ENCODE assay signal across 8 cellular contexts in the genomic region with DNA sequence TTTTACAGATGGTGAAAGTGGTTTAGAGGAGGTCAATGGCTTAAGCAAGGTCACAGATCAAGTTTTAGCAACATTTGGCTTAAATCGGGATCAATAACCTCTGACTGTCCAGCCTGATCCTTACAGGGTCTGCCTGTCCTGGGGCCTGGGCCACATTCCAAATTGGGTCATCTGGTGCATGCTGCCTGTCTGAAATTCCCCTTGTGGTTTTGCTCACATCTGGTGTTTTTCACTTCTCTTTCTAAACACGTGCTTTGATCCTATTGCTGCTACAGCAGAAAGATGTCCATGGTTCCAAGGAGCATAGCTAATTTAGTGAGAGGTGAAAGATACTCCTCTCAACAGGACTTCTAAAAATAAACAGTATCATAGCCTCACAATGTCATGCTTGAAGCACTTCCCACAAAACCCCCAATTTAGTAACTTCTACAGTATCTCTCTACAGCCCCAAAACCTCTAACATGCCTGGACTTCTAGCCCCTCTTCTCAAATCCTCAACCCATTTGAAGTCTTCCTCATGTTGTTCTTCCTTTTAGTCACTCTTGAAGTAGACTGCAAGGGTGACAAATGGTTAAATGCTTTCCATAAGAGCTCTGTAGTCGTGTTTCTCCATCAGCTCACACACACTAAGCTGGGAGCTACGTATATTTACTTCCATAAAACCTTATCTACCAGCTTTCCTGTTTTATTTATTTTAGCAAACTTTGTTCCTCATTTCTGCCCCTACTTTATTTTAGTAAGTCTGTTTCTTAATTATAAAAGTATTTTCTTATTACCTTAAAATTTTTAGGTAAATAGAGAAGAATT. TPM values are rescaled to one million over a fixed set of nuclear protein-coding genes. Genes with fewer than 3 reads are reported as not detected.
DNase-seq lines count a peak whose midpoint lies in the region; ATAC-seq, FAIRE-seq and TF ChIP-seq lines count a peak whose summit lies in the region.
"Not testable (repeated sequence)": the region's sequence is repeated elsewhere in the genome, so short reads cannot be mapped to it uniquely, and the experiment has no call there.

No MANE protein-coding gene starts in this region.

- POLR2A ChIA-PET in GM12878 (lab: Charles Lee) = not testable (repeated sequence)

- DNase-seq in NAMALWA (ENCODE audit: low spot score) (peak; percentile 73), GM12878 (ENCODE audit: low read depth, low spot score) (peak; percentile 34), left ventricle myocardium superior (peak; percentile 49), pons (ENCODE audit: low spot score) (peak; percentile 28)

- not testable (repeated sequence) for TF ChIP-seq POLR2A in GM12878 (IDR thresholded peaks at IDR 0.05; ENCODE audit: low read depth, low read length)

- TF ChIP-seq EP300 in GM12878 (IDR thresholded peaks at IDR 0.05; ENCODE audit: borderline replicate concordance in 1 of 2, control insufficient read depth in 1 of 2, low read depth in 2 of 2, low read length in 2 of 2) = not testable (repeated sequence)

- H3K79me2 ChIP-seq in GM12878 (ENCODE audit: control insufficient read depth, insufficient read depth, low read length) = not testable (repeated sequence)

- H3K9ac ChIP-seq in BLaER1; GM12878 (ENCODE audit: control insufficient read depth, insufficient read depth, low read length): not testable (repeated sequence)

- in situ Hi-C loops in GM12878 (cut with MboI) = not testable (repeated sequence)

- not testable (repeated sequence) for H2AFZ ChIP-seq in GM12878 (ENCODE audit: control insufficient read depth, low read depth, low read length)

- SMC1A ChIA-PET in GM12878 (lab: Charles Lee; ENCODE audit: uncharacterized antibody, unreplicated experiment) = not testable (repeated sequence)

- H4K20me1 ChIP-seq in BLaER1; GM12878 (ENCODE audit: control insufficient read depth, insufficient read depth): not testable (repeated sequence)

- not testable (repeated sequence) for H3K4me3 ChIP-seq in BLaER1, GM12878

- intact Hi-C loops in GM12878 (cut with micrococcal nuclease; ENCODE audit: unreplicated experiment); left ventricle myocardium superior (cut with micrococcal nuclease): not testable (repeated sequence)

- H3K36me3 ChIP-seq in BLaER1; GM12878 (ENCODE audit: control insufficient read depth in 2 of 2, insufficient read depth in 2 of 2, low read length in 1 of 2): not testable (repeated sequence)

- not testable (repeated sequence) for BruUV-seq in GM12878 (replicated peaks; lab: Mats Ljungman, UMichigan)

- not testable (repeated sequence) for TF ChIP-seq RAD21 in GM12878 (IDR thresholded peaks at IDR 0.05; ENCODE audit: insufficient read depth, low read depth, low read length)

- FAIRE-seq in GM12878 (lab: Jason Lieb, UNC) = peak; percentile 91

- H3K27me3 ChIP-seq in BLaER1; GM12878 (replicated peaks in 1 of 2; ENCODE audit: control insufficient read depth in 2 of 2, insufficient read depth in 2 of 2, low read length in 1 of 2): not testable (repeated sequence)

- 50% methylated on average over 2 of the region's 4 CpGs for WGBS in GM12878 (ENCODE audit: insufficient coverage, insufficient replicate concordance, low lambda C conversion rate, missing lambda C conversion rate)

- RAD21 ChIA-PET in GM12878 (lab: Charles Lee; ENCODE audit: unreplicated experiment) = not testable (repeated sequence)

- H3K9me3 ChIP-seq in BLaER1; GM12878 (replicated peaks; ENCODE audit: control insufficient read depth, insufficient read depth, low read length): not testable (repeated sequence)

- CTCF ChIA-PET in GM12878 (lab: Yijun Ruan, JAX) = not testable (repeated sequence)

- peak overlapping the region; percentile 21; the same call in 1 of the 2 replicates for H3K27ac ChIP-seq in BLaER1
- not testable (repeated sequence) for H3K27ac ChIP-seq in GM12878 (ENCODE audit: control insufficient read depth, insufficient read depth)

- peak overlapping the region; percentile 46 for H3K4me2 ChIP-seq in BLaER1
- H3K4me2 ChIP-seq in GM12878 (ENCODE audit: control insufficient read depth, insufficient read depth) = not testable (repeated sequence)

- H3K4me1 ChIP-seq in BLaER1 = peaks cover 54% of the 10 kb centered on the region
- not testable (repeated sequence) for H3K4me1 ChIP-seq in GM12878 (ENCODE audit: control insufficient read depth, insufficient read depth, low read length)

- peak; percentile 79 for ATAC-seq in GM18868 (IDR thresholded peaks at IDR 0.05; ENCODE audit: unreplicated experiment)
- peak; percentile 72 for ATAC-seq in GM21786 (IDR thresholded peaks at IDR 0.05; ENCODE audit: unreplicated experiment)
- ATAC-seq in HG03108 (IDR thresholded peaks at IDR 0.05; ENCODE audit: unreplicated experiment) = peak; percentile 76
- ATAC-seq in GM12878 = peak; percentile 84
- ATAC-seq in left ventricle myocardium superior = peak; percentile 78

- TF ChIP-seq CTCF in GM12878 (IDR thresholded peaks at IDR 0.05 in 2 of 3, conservative IDR thresholded peaks at IDR 0.05 in 1 of 3; ENCODE audit: control insufficient read depth in 2 of 3, extremely low read depth in 1 of 3, insufficient read depth in 1 of 3, low read depth in 3 of 3, low read length in 3 of 3) = not testable (repeated sequence)

TF ChIP-seq in GM12878, 131 proteins besides CTCF, POLR2A, EP300 and RAD21:
- TF ChIP-seq NFIC (IDR thresholded peaks at IDR 0.05; ENCODE audit: low read depth, low read length) = peak; percentile 60
- TF ChIP-seq, protein P1, sequence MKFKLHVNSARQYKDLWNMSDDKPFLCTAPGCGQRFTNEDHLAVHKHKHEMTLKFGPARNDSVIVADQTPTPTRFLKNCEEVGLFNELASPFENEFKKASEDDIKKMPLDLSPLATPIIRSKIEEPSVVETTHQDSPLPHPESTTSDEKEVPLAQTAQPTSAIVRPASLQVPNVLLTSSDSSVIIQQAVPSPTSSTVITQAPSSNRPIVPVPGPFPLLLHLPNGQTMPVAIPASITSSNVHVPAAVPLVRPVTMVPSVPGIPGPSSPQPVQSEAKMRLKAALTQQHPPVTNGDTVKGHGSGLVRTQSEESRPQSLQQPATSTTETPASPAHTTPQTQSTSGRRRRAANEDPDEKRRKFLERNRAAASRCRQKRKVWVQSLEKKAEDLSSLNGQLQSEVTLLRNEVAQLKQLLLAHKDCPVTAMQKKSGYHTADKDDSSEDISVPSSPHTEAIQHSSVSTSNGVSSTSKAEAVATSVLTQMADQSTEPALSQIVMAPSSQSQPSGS (IDR thresholded peaks at IDR 0.05; ENCODE audit: low read length) = 0 out of 2 replicates have a peak, but pooled peaks have one; percentile 12
- TF ChIP-seq EED (IDR thresholded peaks at IDR 0.05; ENCODE audit: low read depth) = 0 out of 2 replicates have a peak, but pooled peaks have one; percentile 31
- peak; percentile 43; the same call in 1 of the 2 replicates for TF ChIP-seq PAX5 (IDR thresholded peaks at IDR 0.05; ENCODE audit: borderline replicate concordance, low read depth, low read length)
- peak; percentile 64 for TF ChIP-seq SPI1 (IDR thresholded peaks at IDR 0.05; ENCODE audit: borderline replicate concordance, insufficient read depth, low read depth, low read length)
- TF ChIP-seq RUNX3 (IDR thresholded peaks at IDR 0.05; ENCODE audit: low read length) = peak; percentile 72
- peak; percentile 62; the same call in 1 of the 2 replicates for TF ChIP-seq MEF2A (IDR thresholded peaks at IDR 0.05; ENCODE audit: insufficient read depth, low read depth, low read length)

RNA-seq across cellular contexts. Expression of a gene that starts 48.1 kb away (rescaled TPM):
- total RNA-seq in GM12878 (2013; cell fraction: nucleolus; rRNA removed) = 7.3 and 8.5 TPM in 2 replicates
- 0.38 and 0.62 TPM in 2 replicates for total RNA-seq in GM12878 (2014; rRNA removed)
- 0.40 and 0.46 TPM in 2 replicates for total RNA-seq in GM12878 (2014; rRNA removed; fragmentation: Illumina TruSeq; extraction: Trizol)
- 1.4 and 1.6 TPM in 2 replicates for total RNA-seq in GM12878 (2021)
- polyA plus RNA-seq in GM12878 (2011; ENCODE audit: low read depth) = 2.6 TPM
- 1.5 and 2.0 TPM in 2 replicates for polyA plus RNA-seq in GM12878 (2011; rRNA removed)
- 2.0 and 2.5 TPM in 2 replicates for polyA plus RNA-seq in GM12878 (2011; cell fraction: cytosol; rRNA removed)
- polyA plus RNA-seq in GM12878 (2011; cell fraction: nucleus; rRNA removed) = 3.9 and 4.0 TPM in 2 replicates
- polyA plus RNA-seq in GM12878 (2012) = 1.8 and 2.2 TPM in 2 replicates
- polyA plus RNA-seq in GM12878 (2014; fragmentation: Illumina TruSeq; extraction: Trizol) = 0.24 and 0.47 TPM in 2 replicates
- under 1 TPM in 1 of 2 experiments, not detected in 1; 0.02 TPM for polyA plus RNA-seq in GM12878 (2014; fragmentation: Nextera tagmentation; extraction: Ambion mirVana)
- 0.33 and 0.58 TPM in 2 replicates for polyA plus RNA-seq in GM12878 (2014; rRNA removed)
- under 1 TPM; 0.70 to 0.74 TPM for polyA plus RNA-seq in GM12878 (2016; fragmentation: Nextera tagmentation; extraction: Ambion mirVana)
- 16.7 and 23.2 TPM in 2 replicates for polyA minus RNA-seq in GM12878 (2011; rRNA and poly(A)+ RNA removed)
- polyA minus RNA-seq in GM12878 (2011; cell fraction: cytosol; rRNA and poly(A)+ RNA removed) = 5.6 and 5.8 TPM in 2 replicates
- polyA minus RNA-seq in GM12878 (2011; cell fraction: nucleus; rRNA and poly(A)+ RNA removed) = 9.9 and 14.0 TPM in 2 replicates
- 15.6 TPM for total RNA-seq in left ventricle myocardium superior

RNA-seq across cellular contexts. Expression of a gene that starts 58.7 kb away (rescaled TPM):
- 48.9 and 55.9 TPM in 2 replicates for total RNA-seq in GM12878 (2013; cell fraction: nucleolus; rRNA removed)
- total RNA-seq in GM12878 (2014; rRNA removed) (20.4 and 25.1 TPM in 2 replicates), GM12878 (2014; rRNA removed; fragmentation: Illumina TruSeq; extraction: Trizol) (28.0 and 29.0 TPM in 2 replicates), GM12878 (2021) (21.0 and 21.7 TPM in 2 replicates), left ventricle myocardium superior (14.0 TPM)
- 15.5 TPM for polyA plus RNA-seq in GM12878 (2011; ENCODE audit: low read depth)
- polyA plus RNA-seq in GM12878 (2011; rRNA removed) (24.6 and 36.7 TPM in 2 replicates), GM12878 (2014; fragmentation: Illumina TruSeq; extraction: Trizol) (30.0 and 34.0 TPM in 2 replicates), GM12878 (2014; fragmentation: Nextera tagmentation; extraction: Ambion mirVana) (10 to 100 TPM; 27.4 to 36.7 TPM), GM12878 (2014; rRNA removed) (17.2 and 19.8 TPM in 2 replicates), GM12878 (2016; fragmentation: Nextera tagmentation; extraction: Ambion mirVana) (10 to 100 TPM; 41.2 to 41.5 TPM)
- 9.6 and 10.7 TPM in 2 replicates for polyA plus RNA-seq in GM12878 (2011; cell fraction: cytosol; rRNA removed)
- polyA plus RNA-seq in GM12878 (2011; cell fraction: nucleus; rRNA removed) = 15.8 and 15.9 TPM in 2 replicates
- polyA plus RNA-seq in GM12878 (2012) = 24.3 and 27.8 TPM in 2 replicates
- polyA minus RNA-seq in GM12878 (2011; rRNA and poly(A)+ RNA removed) = 18.8 and 23.6 TPM in 2 replicates
- polyA minus RNA-seq in GM12878 (2011; cell fraction: cytosol; rRNA and poly(A)+ RNA removed) = 6.7 and 8.1 TPM in 2 replicates
- polyA minus RNA-seq in GM12878 (2011; cell fraction: nucleus; rRNA and poly(A)+ RNA removed) = 20.1 and 28.0 TPM in 2 replicates
